In genomic region chr22:37202706-37203105, GRCh38 we compare ENCODE assay signal across 16 cellular contexts. TPM values are rescaled to one million over a fixed set of nuclear protein-coding genes. Genes with fewer than 3 reads are reported as not detected.
DNase-seq lines count a peak whose midpoint lies in the region; ATAC-seq and TF ChIP-seq lines count a peak whose summit lies in the region.
"Had no signal": no experiment of that assay in that cellular context is flagged by ENCODE, and none has a peak within 500 bp of the region (broad histone marks: within the 10 kb centered on the region; RNA-seq: fewer than 3 reads in every experiment).

No MANE protein-coding gene starts in this region.

- H3K9me3 Mint-ChIP-seq in activated CD8-positive, alpha-beta T cell treated with anti-CD3 and anti-CD28 coated beads, Interleukin-2, amount 10 ng/mL, durations not matched to agents 7 days and 5 days (ENCODE audit: insufficient read depth), result no peaks in the 10 kb centered on the region
- no peaks in the 10 kb centered on the region for H3K9me3 Mint-ChIP-seq in stimulated activated effector memory CD8-positive, alpha-beta T cell treated with anti-CD3 and anti-CD28 coated beads, Interleukin-12 subunit alpha, Interleukin-12 subunit beta, amount 100 ng/mL, for 72 hours
- H3K9me3 Mint-ChIP-seq in activated CD8-positive, alpha-beta memory T cell treated with anti-CD3 and anti-CD28 coated beads, Interleukin-2, amount 10 ng/mL, durations not matched to agents 7 days and 5 days (ENCODE audit: low read depth), result no peaks in the 10 kb centered on the region
- H3K9me3 Mint-ChIP-seq: CD4-positive, alpha-beta T cell; HFFc6 had no signal

- CTCF ChIA-PET in activated CD8-positive, alpha-beta T cell treated with anti-CD3 and anti-CD28 coated beads, Interleukin-2, amount 10 ng/mL, durations not matched to agents 7 days and 5 days (lab: Charles Lee), result interaction anchor here (5.2 kb wide), 1 partner anchor 15 kb away, joined by 83 read pairs; no protein-coding TSS in a partner anchor
- CTCF ChIA-PET in activated CD8-positive, alpha-beta memory T cell treated with anti-CD3 and anti-CD28 coated beads, Interleukin-2, amount 10 ng/mL, durations not matched to agents 7 days and 5 days (lab: Charles Lee), result interaction anchor here (4.5 kb wide), 1 partner anchor 15 kb away, joined by 62 read pairs; no protein-coding TSS in a partner anchor

- POLR2A ChIA-PET in activated CD8-positive, alpha-beta T cell treated with anti-CD3 and anti-CD28 coated beads, Interleukin-2, amount 10 ng/mL, durations not matched to agents 7 days and 5 days (lab: Charles Lee), result interaction anchor here (1.2 kb wide), 1 partner anchor 17 kb away, joined by 3 read pairs; no protein-coding TSS in a partner anchor

- TF ChIP-seq EP300 in stomach (IDR thresholded peaks at IDR 0.05), result no peak

- TF ChIP-seq POLR2A in stomach (IDR thresholded peaks at IDR 0.05), result no peak

- DNase-seq in activated naive CD4-positive, alpha-beta T cell treated with anti-CD3 and anti-CD28 coated beads, Interleukin-2, amount 50 U/mL, for 16 hours, result peak; percentile 7
- no peak for DNase-seq in activated naive CD4-positive, alpha-beta T cell (lab: John Stamatoyannopoulos, UW)
- DNase-seq in activated CD8-positive, alpha-beta T cell treated with anti-CD3 and anti-CD28 coated beads, Interleukin-2, amount 10 ng/mL, durations not matched to agents 7 days and 5 days, result no peak
- DNase-seq in lower lobe of right lung (peak; percentile 17), stomach (no peak)
- DNase-seq in stimulated activated effector memory CD8-positive, alpha-beta T cell treated with anti-CD3 and anti-CD28 coated beads, Interleukin-12 subunit alpha, Interleukin-12 subunit beta, amount 100 ng/mL, for 72 hours (ENCODE audit: low spot score in 2 of 2), result no peak
- no peak for DNase-seq in activated CD8-positive, alpha-beta memory T cell treated with anti-CD3 and anti-CD28 coated beads, Interleukin-2, amount 10 ng/mL, durations not matched to agents 7 days and 5 days
- DNase-seq: CD4-positive, alpha-beta T cell; HFFc6; Kasumi-1; NCI-H187 treated with DMSO at 0.1 percent for 48 hours; NCI-H2171 treated with DMSO at 0.1 percent for 48 hours; SHP77 treated with DMSO at 0.1 percent for 48 hours had no signal

- H3K27me3 ChIP-seq in lower lobe of right lung (ENCODE audit: low read depth) (no peaks in the 10 kb centered on the region), stomach (no peaks in the 10 kb centered on the region)
- H3K27me3 ChIP-seq: Peyer's patch had no signal

- H3K4me1 ChIP-seq in lower lobe of right lung, result peaks cover 13% of the 10 kb centered on the region
- peaks cover 12 to 21% (median 20%) of the 10 kb centered on the region in 4 donors for H3K4me1 ChIP-seq in stomach

- no peak overlapping the region for H3K4me3 Mint-ChIP-seq in activated CD8-positive, alpha-beta T cell treated with anti-CD3 and anti-CD28 coated beads, Interleukin-2, amount 10 ng/mL, durations not matched to agents 7 days and 5 days
- no peak overlapping the region for H3K4me3 Mint-ChIP-seq in stimulated activated effector memory CD8-positive, alpha-beta T cell treated with anti-CD3 and anti-CD28 coated beads, Interleukin-12 subunit alpha, Interleukin-12 subunit beta, amount 100 ng/mL, for 72 hours
- H3K4me3 Mint-ChIP-seq in activated CD8-positive, alpha-beta memory T cell treated with anti-CD3 and anti-CD28 coated beads, Interleukin-2, amount 10 ng/mL, durations not matched to agents 7 days and 5 days, result no peak overlapping the region
- H3K4me3 Mint-ChIP-seq: HFFc6 had no signal

- H3K27ac ChIP-seq in lower lobe of right lung (no peak overlapping the region), stomach (no peak overlapping the region)
- H3K27ac ChIP-seq: Peyer's patch had no signal

- H3K36me3 ChIP-seq in lower lobe of right lung (no peaks in the 10 kb centered on the region), stomach (no peaks in the 10 kb centered on the region)
- H3K36me3 ChIP-seq: Peyer's patch had no signal

- ATAC-seq in activated CD8-positive, alpha-beta T cell treated with anti-CD3 and anti-CD28 coated beads, Interleukin-2, amount 10 ng/mL, durations not matched to agents 7 days and 5 days, result no peak
- ATAC-seq in lower lobe of right lung (no peak), HG03196 (IDR thresholded peaks at IDR 0.05; ENCODE audit: unreplicated experiment) (no peak)
- ATAC-seq in stimulated activated effector memory CD8-positive, alpha-beta T cell treated with anti-CD3 and anti-CD28 coated beads, Interleukin-12 subunit alpha, Interleukin-12 subunit beta, amount 100 ng/mL, for 72 hours, result no peak
- no peak for ATAC-seq in activated CD8-positive, alpha-beta memory T cell treated with anti-CD3 and anti-CD28 coated beads, Interleukin-2, amount 10 ng/mL, durations not matched to agents 7 days and 5 days

- TF ChIP-seq CTCF in lower lobe of right lung (IDR thresholded peaks at IDR 0.05), result no peak
- TF ChIP-seq CTCF in stomach (IDR thresholded peaks at IDR 0.05), result no peak

- H3K9me3 ChIP-seq in lower lobe of right lung (no peaks in the 10 kb centered on the region), stomach (no peaks in the 10 kb centered on the region)
- H3K9me3 ChIP-seq: Peyer's patch had no signal

- peak overlapping the region; percentile 20 for H3K27ac Mint-ChIP-seq in activated CD8-positive, alpha-beta T cell treated with anti-CD3 and anti-CD28 coated beads, Interleukin-2, amount 10 ng/mL, durations not matched to agents 7 days and 5 days
- peak overlapping the region; percentile 80 for H3K27ac Mint-ChIP-seq in stimulated activated effector memory CD8-positive, alpha-beta T cell treated with anti-CD3 and anti-CD28 coated beads, Interleukin-12 subunit alpha, Interleukin-12 subunit beta, amount 100 ng/mL, for 72 hours
- no peak overlapping the region for H3K27ac Mint-ChIP-seq in activated CD8-positive, alpha-beta memory T cell treated with anti-CD3 and anti-CD28 coated beads, Interleukin-2, amount 10 ng/mL, durations not matched to agents 7 days and 5 days
- H3K27ac Mint-ChIP-seq: HFFc6 had no signal

- H3K4me3 ChIP-seq in lower lobe of right lung (no peak overlapping the region), stomach (no peak overlapping the region)
- H3K4me3 ChIP-seq: Peyer's patch had no signal

- H3K4me1 Mint-ChIP-seq in activated CD8-positive, alpha-beta T cell treated with anti-CD3 and anti-CD28 coated beads, Interleukin-2, amount 10 ng/mL, durations not matched to agents 7 days and 5 days (ENCODE audit: low read depth), result peaks cover 46% of the 10 kb centered on the region
- peaks cover 21% of the 10 kb centered on the region for H3K4me1 Mint-ChIP-seq in stimulated activated effector memory CD8-positive, alpha-beta T cell treated with anti-CD3 and anti-CD28 coated beads, Interleukin-12 subunit alpha, Interleukin-12 subunit beta, amount 100 ng/mL, for 72 hours
- H3K4me1 Mint-ChIP-seq in activated CD8-positive, alpha-beta memory T cell treated with anti-CD3 and anti-CD28 coated beads, Interleukin-2, amount 10 ng/mL, durations not matched to agents 7 days and 5 days, result peaks cover 19% of the 10 kb centered on the region

- no peaks in the 10 kb centered on the region for H3K27me3 Mint-ChIP-seq in activated CD8-positive, alpha-beta T cell treated with anti-CD3 and anti-CD28 coated beads, Interleukin-2, amount 10 ng/mL, durations not matched to agents 7 days and 5 days (ENCODE audit: low read depth)
- no peaks in the 10 kb centered on the region for H3K27me3 Mint-ChIP-seq in activated CD8-positive, alpha-beta memory T cell treated with anti-CD3 and anti-CD28 coated beads, Interleukin-2, amount 10 ng/mL, durations not matched to agents 7 days and 5 days
- H3K27me3 Mint-ChIP-seq: CD4-positive, alpha-beta T cell had no signal

- intact Hi-C loops in lower lobe of right lung (cut with DNase I), result no loop called here
- intact Hi-C loops in stomach (cut with DNase I; ENCODE audit: low total_unique reads), result loop anchor here (5.0 to 10.0 kb wide), 2 partner anchors 40 to 118 kb away; no protein-coding TSS in a partner anchor

- WGBS in stomach, 5 donors, result 80 to 91% (median 85%) methylated on average over 9 to 11 of the region's 11 CpGs

- peaks cover 5% of the 10 kb centered on the region for H3K36me3 Mint-ChIP-seq in activated CD8-positive, alpha-beta T cell treated with anti-CD3 and anti-CD28 coated beads, Interleukin-2, amount 10 ng/mL, durations not matched to agents 7 days and 5 days (ENCODE audit: low read depth)
- peaks cover 8% of the 10 kb centered on the region for H3K36me3 Mint-ChIP-seq in stimulated activated effector memory CD8-positive, alpha-beta T cell treated with anti-CD3 and anti-CD28 coated beads, Interleukin-12 subunit alpha, Interleukin-12 subunit beta, amount 100 ng/mL, for 72 hours
- H3K36me3 Mint-ChIP-seq in activated CD8-positive, alpha-beta memory T cell treated with anti-CD3 and anti-CD28 coated beads, Interleukin-2, amount 10 ng/mL, durations not matched to agents 7 days and 5 days, result no peaks in the 10 kb centered on the region

RNA-seq across cellular contexts. Expression of gene SSTR3, which starts 9.6 kb away (rescaled TPM):
- 1 to 10 TPM; 3.5 to 3.6 TPM for total RNA-seq in activated CD8-positive, alpha-beta T cell treated with anti-CD3 and anti-CD28 coated beads, Interleukin-2, amount 10 ng/mL, durations not matched to agents 7 days and 5 days
- total RNA-seq in lower lobe of right lung (not detected), stomach (under 1 TPM in 1 of 5 donors, not detected in 4; 0.37 TPM)
- total RNA-seq in activated CD8-positive, alpha-beta memory T cell treated with anti-CD3 and anti-CD28 coated beads, Interleukin-2, amount 10 ng/mL, durations not matched to agents 7 days and 5 days, result 1 to 10 TPM; 1.3 to 2.2 TPM
- under 1 TPM in 2 of 3 donors, not detected in 1; 0.05 to 0.12 TPM for polyA plus RNA-seq in stomach
- total RNA-seq: HFFc6, NCI-H460, Peyer's patch had no signal

RNA-seq across cellular contexts. Expression of gene C1QTNF6, which starts 14.7 kb away (rescaled TPM):
- total RNA-seq in activated CD8-positive, alpha-beta T cell treated with anti-CD3 and anti-CD28 coated beads, Interleukin-2, amount 10 ng/mL, durations not matched to agents 7 days and 5 days, result 1 to 10 TPM; 6.1 to 6.2 TPM
- 5.3 TPM for total RNA-seq in lower lobe of right lung
- 1 to 10 TPM; 6.7 to 7.4 TPM for total RNA-seq in activated CD8-positive, alpha-beta memory T cell treated with anti-CD3 and anti-CD28 coated beads, Interleukin-2, amount 10 ng/mL, durations not matched to agents 7 days and 5 days
- 10 to 100 TPM in 1 of 5 donors, 1 to 10 TPM in 2, under 1 TPM in 1, not detected in 1; 0.45 to 10.4 (median 3.0) TPM for total RNA-seq in stomach
- polyA plus RNA-seq in stomach, result 1 to 10 TPM; 2.3 to 4.5 (median 4.1) TPM

RNA-seq across cellular contexts. Expression of gene RAC2, which starts 41.4 kb away (rescaled TPM):
- total RNA-seq in activated CD8-positive, alpha-beta T cell treated with anti-CD3 and anti-CD28 coated beads, Interleukin-2, amount 10 ng/mL, durations not matched to agents 7 days and 5 days, result 1,000 to 10,000 TPM; 1,167 to 1,252 TPM
- total RNA-seq in lower lobe of right lung, result 111 TPM
- 100 to 1,000 TPM; 834 to 907 TPM for total RNA-seq in activated CD8-positive, alpha-beta memory T cell treated with anti-CD3 and anti-CD28 coated beads, Interleukin-2, amount 10 ng/mL, durations not matched to agents 7 days and 5 days
- 10 to 100 TPM in 3 of 5 donors, 1 to 10 TPM in 2; 1.8 to 50.4 (median 14.2) TPM for total RNA-seq in stomach
- polyA plus RNA-seq in stomach, result 10 to 100 TPM; 17.6 to 23.8 (median 22.8) TPM

RNA-seq across cellular contexts. Expression of gene IL2RB, which starts 53.0 kb away (rescaled TPM):
- total RNA-seq in activated CD8-positive, alpha-beta T cell treated with anti-CD3 and anti-CD28 coated beads, Interleukin-2, amount 10 ng/mL, durations not matched to agents 7 days and 5 days, result 100 to 1,000 TPM; 202 to 213 TPM
- total RNA-seq in lower lobe of right lung (10.2 TPM), stomach (1 to 10 TPM in 2 of 5 donors, under 1 TPM in 1, not detected in 2; 0.73 to 5.3 (median 5.2) TPM)
- total RNA-seq in activated CD8-positive, alpha-beta memory T cell treated with anti-CD3 and anti-CD28 coated beads, Interleukin-2, amount 10 ng/mL, durations not matched to agents 7 days and 5 days, result 100 to 1,000 TPM; 376 to 468 TPM
- 1 to 10 TPM in 1 of 3 donors, under 1 TPM in 2; 0.44 to 2.6 (median 0.58) TPM for polyA plus RNA-seq in stomach
- total RNA-seq: HFFc6, NCI-H460 had no signal

Comparison
In these comparisons a context has a peak if more than half of its experiments do, and no peak if none do; other contexts are left out.
1. DNase-seq: peak in activated naive CD4-positive, alpha-beta T cell treated with anti-CD3 and anti-CD28 coated beads, Interleukin-2, amount 50 U/mL, for 16 hours (single experiment) and lower lobe of right lung (single experiment); none in activated naive CD4-positive, alpha-beta T cell (0 of 4), activated CD8-positive, alpha-beta T cell treated with anti-CD3 and anti-CD28 coated beads, Interleukin-2, amount 10 ng/mL, durations not matched to agents 7 days and 5 days (single experiment), stimulated activated effector memory CD8-positive, alpha-beta T cell treated with anti-CD3 and anti-CD28 coated beads, Interleukin-12 subunit alpha, Interleukin-12 subunit beta, amount 100 ng/mL, for 72 hours (0 of 2), activated CD8-positive, alpha-beta memory T cell treated with anti-CD3 and anti-CD28 coated beads, Interleukin-2, amount 10 ng/mL, durations not matched to agents 7 days and 5 days (single experiment) and stomach (single experiment).